In the genomic region with DNA sequence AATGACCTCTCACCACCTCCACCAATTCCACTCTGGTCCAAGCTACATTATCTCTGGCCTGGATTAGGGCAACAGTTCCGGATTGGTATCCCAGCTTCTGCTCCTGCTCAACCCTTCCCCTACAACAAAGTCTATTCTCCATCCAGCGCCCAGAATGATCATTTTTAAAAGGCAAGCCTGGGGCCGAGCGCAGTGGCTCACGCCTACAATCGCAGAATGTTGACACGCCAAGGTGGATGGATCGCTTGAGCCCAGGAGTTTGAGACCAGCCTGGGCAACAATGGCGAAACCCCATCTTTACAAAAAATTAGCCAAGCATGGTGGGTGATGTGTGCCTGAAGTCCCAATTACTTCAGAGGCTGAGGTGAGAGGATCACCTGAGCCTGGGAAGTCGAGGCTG, we compare ENCODE assay signal across 12 cellular contexts. TPM values are rescaled to one million over a fixed set of nuclear protein-coding genes. Genes with fewer than 3 reads are reported as not detected.
DNase-seq lines count a peak whose midpoint lies in the region; ATAC-seq and TF ChIP-seq lines count a peak whose summit lies in the region.
"Had no signal": no experiment of that assay in that cellular context is flagged by ENCODE, and none has a peak within 500 bp of the region (broad histone marks: within the 10 kb centered on the region; RNA-seq: fewer than 3 reads in every experiment).

No MANE protein-coding gene starts in this region.

- H3K9me3 Mint-ChIP-seq in activated naive CD8-positive, alpha-beta T cell treated with anti-CD3 and anti-CD28 coated beads, Interleukin-2, amount 50 U/mL, for 24 hours = no peaks in the 10 kb centered on the region
- H3K9me3 Mint-ChIP-seq in naive thymus-derived CD8-positive, alpha-beta T cell = no peaks in the 10 kb centered on the region

- H3K27me3 ChIP-seq in left ventricle myocardium inferior (ENCODE audit: low read depth) = no peaks in the 10 kb centered on the region
- H3K27me3 ChIP-seq: pancreas, testis had no signal

- H3K9me3 ChIP-seq in left ventricle myocardium inferior (replicated peaks) = no peaks in the 10 kb centered on the region
- H3K9me3 ChIP-seq: pancreas, testis had no signal

- intact Hi-C loops in left ventricle myocardium inferior (cut with micrococcal nuclease) = no loop called here
- intact Hi-C loops in left ventricle myocardium superior (cut with micrococcal nuclease) = no loop called here

- TF ChIP-seq CTCF in left ventricle myocardium inferior (IDR thresholded peaks at IDR 0.05; ENCODE audit: borderline replicate concordance) = no peak

- POLR2A ChIA-PET in naive thymus-derived CD8-positive, alpha-beta T cell (lab: Charles Lee) = interaction anchor here (1.3 kb wide), 1 partner anchor 704 kb away, joined by 3 read pairs; no protein-coding TSS in a partner anchor

- DNase-seq in left ventricle myocardium inferior = no peak
- DNase-seq in left ventricle myocardium superior = no peak
- no peak for DNase-seq in activated naive CD8-positive, alpha-beta T cell treated with anti-CD3 and anti-CD28 coated beads, Interleukin-2, amount 50 U/mL, for 24 hours
- DNase-seq in naive thymus-derived CD8-positive, alpha-beta T cell = no peak
- DNase-seq in NCI-H2107 treated with DMSO at 0.1 percent for 48 hours (lab: John Stamatoyannopoulos, UW; ENCODE audit: unreplicated experiment) = no peak
- DNase-seq in substantia nigra (lab: John Stamatoyannopoulos, UW) = no peak
- DNase-seq: NCI-H1436 treated with DMSO at 0.1 percent for 48 hours; pancreas; stimulated activated CD4-positive, alpha-beta T cell treated with anti-CD3 and anti-CD28 coated beads, Interleukin-4, amount 100 ng/mL, for 24 hours; testis had no signal

- H3K4me1 ChIP-seq in left ventricle myocardium inferior = peaks cover 37% of the 10 kb centered on the region

- H3K36me3 Mint-ChIP-seq in activated naive CD8-positive, alpha-beta T cell treated with anti-CD3 and anti-CD28 coated beads, Interleukin-2, amount 50 U/mL, for 24 hours (ENCODE audit: low read depth) = peaks cover 44% of the 10 kb centered on the region
- no peaks in the 10 kb centered on the region for H3K36me3 Mint-ChIP-seq in naive thymus-derived CD8-positive, alpha-beta T cell

- ATAC-seq in left ventricle myocardium superior (no peak), HG02981 (IDR thresholded peaks at IDR 0.05; ENCODE audit: unreplicated experiment) (no peak), GM19328 (IDR thresholded peaks at IDR 0.05; ENCODE audit: unreplicated experiment) (no peak)
- no peak for ATAC-seq in activated naive CD8-positive, alpha-beta T cell treated with anti-CD3 and anti-CD28 coated beads, Interleukin-2, amount 50 U/mL, for 24 hours
- no peak for ATAC-seq in naive thymus-derived CD8-positive, alpha-beta T cell
- ATAC-seq: pancreas had no signal

- peak overlapping the region; percentile 98 for H3K27ac Mint-ChIP-seq in activated naive CD8-positive, alpha-beta T cell treated with anti-CD3 and anti-CD28 coated beads, Interleukin-2, amount 50 U/mL, for 24 hours
- peak overlapping the region in 9 of 10 donors; percentile 11 to 99 (median 86) for H3K27ac Mint-ChIP-seq in naive thymus-derived CD8-positive, alpha-beta T cell

- H3K4me1 Mint-ChIP-seq in activated naive CD8-positive, alpha-beta T cell treated with anti-CD3 and anti-CD28 coated beads, Interleukin-2, amount 50 U/mL, for 24 hours = peaks cover 61% of the 10 kb centered on the region
- H3K4me1 Mint-ChIP-seq in naive thymus-derived CD8-positive, alpha-beta T cell = peaks cover 18 to 61% (median 49%) of the 10 kb centered on the region in 4 donors

- H3K36me3 ChIP-seq in left ventricle myocardium inferior = no peaks in the 10 kb centered on the region
- H3K36me3 ChIP-seq: pancreas had no signal

- H3K4me3 ChIP-seq in left ventricle myocardium inferior = peak overlapping the region; percentile 97
- H3K4me3 ChIP-seq: testis had no signal

- H3K27ac ChIP-seq in left ventricle myocardium inferior (replicated peaks) (no peak overlapping the region), substantia nigra (ENCODE audit: low read depth, low read length, poor library complexity, severe bottlenecking) (no peak overlapping the region)
- H3K27ac ChIP-seq: pancreas had no signal

- H3K27me3 Mint-ChIP-seq in activated naive CD8-positive, alpha-beta T cell treated with anti-CD3 and anti-CD28 coated beads, Interleukin-2, amount 50 U/mL, for 24 hours = no peaks in the 10 kb centered on the region
- H3K27me3 Mint-ChIP-seq in naive thymus-derived CD8-positive, alpha-beta T cell = no peaks in the 10 kb centered on the region

- peak overlapping the region; percentile 98 for H3K4me3 Mint-ChIP-seq in activated naive CD8-positive, alpha-beta T cell treated with anti-CD3 and anti-CD28 coated beads, Interleukin-2, amount 50 U/mL, for 24 hours
- peak overlapping the region; percentile 6 to 98 (median 88) for H3K4me3 Mint-ChIP-seq in naive thymus-derived CD8-positive, alpha-beta T cell

RNA-seq across cellular contexts. Expression of gene LYST, which starts 2.2 kb away (rescaled TPM):
- total RNA-seq in left ventricle myocardium inferior (10.3 TPM), left ventricle myocardium superior (11.9 TPM)
- total RNA-seq in naive thymus-derived CD8-positive, alpha-beta T cell = 10 to 100 TPM; 23.0 to 27.2 TPM
- polyA plus RNA-seq in naive thymus-derived CD8-positive, alpha-beta T cell = 10 to 100 TPM in 1 of 3 donors, 1 to 10 TPM in 2; 6.4 to 10.9 (median 6.6) TPM
